Comparison of ENCODE assay signal across 26 cellular contexts in genomic region chr10:91528080-91528479, GRCh38.
"Had no signal": no experiment of that assay in that cellular context is flagged by ENCODE, and none has a peak within 500 bp of the region (broad histone marks: within the 10 kb centered on the region; RNA-seq: fewer than 3 reads in every experiment).

No MANE protein-coding gene starts in this region.

- H3K4me1 ChIP-seq: foreskin keratinocyte, lower lobe of right lung, right atrium auricular region, suprapubic skin, transverse colon, uterus had no signal

- H3K27ac Mint-ChIP-seq: activated naive CD8-positive, alpha-beta T cell treated with anti-CD3 and anti-CD28 coated beads for 36 hours; activated T-cell treated with anti-CD3 and anti-CD28 coated beads, Interleukin-2, amount 50 U/mL, for 24 hours; activated T-helper 17 cell treated with anti-CD3 and anti-CD28 coated beads, Interleukin-2, amount 50 U/mL, for 72 hours; dendritic cell treated with granulocyte-macrophage colony-stimulating factor and Interleukin-4, amounts not matched to agents 40 ng/mL and 50 ng/mL, for 4 days; stimulated activated naive CD8-positive, alpha-beta T cell treated with anti-CD3 and anti-CD28 coated beads, Interleukin-15, amount 100 ng/mL, for 72 hours had no signal

- FAIRE-seq: bronchial epithelial cell, endometrium, TTC549 had no signal

- DNase-seq: activated CD4-positive, alpha-beta T cell treated with anti-CD3 and anti-CD28 coated beads for 1 hour; activated naive CD8-positive, alpha-beta T cell treated with anti-CD3 and anti-CD28 coated beads for 36 hours; activated T-cell treated with anti-CD3 and anti-CD28 coated beads, Interleukin-2, amount 50 U/mL, for 24 hours; amniotic stem cell; effector CD4-positive, alpha-beta T cell; erythroblast; foreskin keratinocyte; left cardiac atrium; lower lobe of right lung; mesendoderm; mucosa of descending colon; occipital lobe; stimulated activated CD4-positive, alpha-beta T cell treated with anti-CD3 and anti-CD28 coated beads, Interleukin-1b, Interleukin-23, amount 100 ng/mL, for 48 hours; stimulated activated naive CD8-positive, alpha-beta T cell treated with anti-CD3 and anti-CD28 coated beads, Interleukin-15, amount 100 ng/mL, for 72 hours; T-helper 1 cell; transverse colon; uterus; WERI-Rb-1 had no signal

- H3K4me3 ChIP-seq: lower lobe of right lung, mucosa of descending colon, right atrium auricular region, suprapubic skin, transverse colon, uterus had no signal

- H3K4me1 Mint-ChIP-seq: activated naive CD8-positive, alpha-beta T cell treated with anti-CD3 and anti-CD28 coated beads for 36 hours; activated T-helper 17 cell treated with anti-CD3 and anti-CD28 coated beads, Interleukin-2, amount 50 U/mL, for 72 hours; neural crest cell; stimulated activated naive CD8-positive, alpha-beta T cell treated with anti-CD3 and anti-CD28 coated beads, Interleukin-15, amount 100 ng/mL, for 72 hours had no signal

- H3K27ac ChIP-seq: foreskin keratinocyte, lower lobe of right lung, right atrium auricular region, suprapubic skin, transverse colon, uterus, WERI-Rb-1 had no signal

- H3K4me3 Mint-ChIP-seq: activated naive CD8-positive, alpha-beta T cell treated with anti-CD3 and anti-CD28 coated beads for 36 hours; activated T-cell treated with anti-CD3 and anti-CD28 coated beads, Interleukin-2, amount 50 U/mL, for 24 hours; activated T-helper 17 cell treated with anti-CD3 and anti-CD28 coated beads, Interleukin-2, amount 50 U/mL, for 72 hours; dendritic cell treated with granulocyte-macrophage colony-stimulating factor and Interleukin-4, amounts not matched to agents 40 ng/mL and 50 ng/mL, for 4 days; neural crest cell; stimulated activated naive CD8-positive, alpha-beta T cell treated with anti-CD3 and anti-CD28 coated beads, Interleukin-15, amount 100 ng/mL, for 72 hours had no signal

- H3K9me3 ChIP-seq: lower lobe of right lung, mucosa of descending colon, right atrium auricular region, suprapubic skin, transverse colon, uterus had no signal

- H3K36me3 Mint-ChIP-seq: activated naive CD8-positive, alpha-beta T cell treated with anti-CD3 and anti-CD28 coated beads for 36 hours had no signal

- H3K9me3 Mint-ChIP-seq: activated naive CD8-positive, alpha-beta T cell treated with anti-CD3 and anti-CD28 coated beads for 36 hours; activated T-cell treated with anti-CD3 and anti-CD28 coated beads, Interleukin-2, amount 50 U/mL, for 24 hours; activated T-helper 17 cell treated with anti-CD3 and anti-CD28 coated beads, Interleukin-2, amount 50 U/mL, for 72 hours; dendritic cell treated with granulocyte-macrophage colony-stimulating factor and Interleukin-4, amounts not matched to agents 40 ng/mL and 50 ng/mL, for 4 days; stimulated activated naive CD8-positive, alpha-beta T cell treated with anti-CD3 and anti-CD28 coated beads, Interleukin-15, amount 100 ng/mL, for 72 hours had no signal

- H3K27me3 ChIP-seq: right atrium auricular region, suprapubic skin, transverse colon, uterus had no signal

- H3K36me3 ChIP-seq: lower lobe of right lung, right atrium auricular region, suprapubic skin, transverse colon, uterus, WERI-Rb-1 had no signal
